ENCODE assay signal across 13 cellular contexts in genomic region chr7:106062006-106062405, GRCh38. TPM values are rescaled to one million over a fixed set of nuclear protein-coding genes. Genes with fewer than 3 reads are reported as not detected.
A peak's percentile ranks its signal among the peaks of the same experiment; 100 is the strongest.
DNase-seq lines count a peak whose midpoint lies in the region; ATAC-seq, FAIRE-seq and TF ChIP-seq lines count a peak whose summit lies in the region.
"Had no signal": no experiment of that assay in that cellular context is flagged by ENCODE, and none has a peak within 500 bp of the region (broad histone marks: within the 10 kb centered on the region; RNA-seq: fewer than 3 reads in every experiment).

No MANE protein-coding gene starts in this region.

- H3K4me3 ChIP-seq in breast epithelium: no peak overlapping the region
- no peak overlapping the region for H3K4me3 ChIP-seq in subcutaneous abdominal adipose tissue (ENCODE audit: low read depth in 1 of 5, low read length in 5 of 5)
- H3K4me3 ChIP-seq in brain microvascular endothelial cell (ENCODE audit: low read depth, low read length): no peak overlapping the region
- H3K4me3 ChIP-seq: gastrocnemius medialis, thyroid gland had no signal

- TF ChIP-seq POLR2A in breast epithelium (IDR thresholded peaks at IDR 0.05) (no peak), GM12892 (IDR thresholded peaks at IDR 0.05; ENCODE audit: low read depth, low read length) (no peak)

- intact Hi-C loops in MCF 10A (cut with micrococcal nuclease): loop anchor here (10.0 kb wide), 1 partner anchor 1103 kb away; the partner anchor contains the start of gene HBP1
- intact Hi-C loops in breast epithelium (cut with DNase I; ENCODE audit: low total_unique reads): loop anchor here (2.0 kb wide), 1 partner anchor 29 kb away; no protein-coding TSS in a partner anchor

- H3K27ac Mint-ChIP-seq in MCF 10A (ENCODE audit: low read depth, unreplicated experiment): peak overlapping the region; percentile 94
- H3K27ac Mint-ChIP-seq: mesothelial cell of epicardium had no signal

- CTCF ChIA-PET in MCF 10A (lab: Yijun Ruan, JAX): interaction anchor here (0.6 to 1.8 kb wide), 4 partner anchors 10 to 105 kb away, joined by 3 to 9 read pairs (median 4); no protein-coding TSS in a partner anchor

- in situ Hi-C loops in brain microvascular endothelial cell (cut with HindIII; ENCODE audit: low pct_ligation_motif_present, low sequenced_read_pairs): loop anchor here (25.0 kb wide), 1 partner anchor 100 kb away; no protein-coding TSS in a partner anchor

- DNase-seq in MCF 10A (ENCODE audit: unreplicated experiment): peak; percentile 56
- no peak for DNase-seq in breast epithelium (ENCODE audit: low spot score in 2 of 2)
- peak; percentile 28 for DNase-seq in SW480 (ENCODE audit: low spot score)
- DNase-seq in foreskin keratinocyte: no peak
- no peak for DNase-seq in GM12892 (ENCODE audit: insufficient read length)
- no peak for DNase-seq in brain microvascular endothelial cell
- DNase-seq: gastrocnemius medialis; NK-92 treated with Interleukin-12 subunit alpha and Interleukin-12 subunit beta, amount 100 ng/mL, for 24 hours; T-cell; thyroid gland had no signal

- no peaks in the 10 kb centered on the region for H3K9me3 Mint-ChIP-seq in MCF 10A (ENCODE audit: unreplicated experiment)
- H3K9me3 Mint-ChIP-seq: T-cell had no signal

- no peak for FAIRE-seq in GM12892 (lab: Jason Lieb, UNC)

- BruUV-seq in MCF 10A (replicated peaks; lab: Mats Ljungman, UMichigan): no TSS peak

- H3K27me3 ChIP-seq in breast epithelium: no peaks in the 10 kb centered on the region
- H3K27me3 ChIP-seq in foreskin keratinocyte: no peaks in the 10 kb centered on the region
- H3K27me3 ChIP-seq in subcutaneous abdominal adipose tissue (ENCODE audit: control insufficient read depth in 5 of 5, insufficient read depth in 4 of 5, low read length in 5 of 5): no peaks in the 10 kb centered on the region
- no peaks in the 10 kb centered on the region for H3K27me3 ChIP-seq in brain microvascular endothelial cell (replicated peaks)
- H3K27me3 ChIP-seq: gastrocnemius medialis, thyroid gland had no signal

- H3K4me3 Mint-ChIP-seq in MCF 10A (ENCODE audit: unreplicated experiment): no peak overlapping the region
- H3K4me3 Mint-ChIP-seq: mesothelial cell of epicardium, T-cell had no signal

- POLR2A ChIA-PET in MCF 10A (lab: Yijun Ruan, JAX): interaction anchor here (1.0 to 8.0 kb wide), 4 partner anchors 8 to 49 kb away, joined by 3 to 73 read pairs (median 4); no protein-coding TSS in a partner anchor

- TF ChIP-seq CTCF in MCF 10A (IDR thresholded peaks at IDR 0.05; ENCODE audit: unreplicated experiment) (no peak), breast epithelium (IDR thresholded peaks at IDR 0.05) (no peak), foreskin keratinocyte (conservative IDR thresholded peaks at IDR 0.05) (no peak), brain microvascular endothelial cell (IDR thresholded peaks at IDR 0.05; ENCODE audit: low read depth, low read length, missing control alignments) (no peak)

- no peak overlapping the region for H3K9ac ChIP-seq in subcutaneous abdominal adipose tissue (ENCODE audit: low read length in 5 of 5)

- H3K36me3 Mint-ChIP-seq in MCF 10A (ENCODE audit: insufficient read depth, unreplicated experiment): no peaks in the 10 kb centered on the region
- H3K36me3 Mint-ChIP-seq: T-cell had no signal

- H3K4me1 ChIP-seq in breast epithelium (peaks cover 0 to 19% of the 10 kb centered on the region in 2 donors), foreskin keratinocyte (peaks cover 28% of the 10 kb centered on the region), subcutaneous abdominal adipose tissue (ENCODE audit: control insufficient read depth in 5 of 5, insufficient read depth in 5 of 5, low read length in 5 of 5) (peaks cover 2 to 58% (median 51%) of the 10 kb centered on the region in 5 donors)

- no peak for ATAC-seq in foreskin keratinocyte
- ATAC-seq in GM21390 (IDR thresholded peaks at IDR 0.05; ENCODE audit: unreplicated experiment): no peak
- ATAC-seq: gastrocnemius medialis, T-cell had no signal

- H3K27me3 Mint-ChIP-seq in MCF 10A (ENCODE audit: insufficient read depth, unreplicated experiment): no peaks in the 10 kb centered on the region
- H3K27me3 Mint-ChIP-seq: T-cell had no signal

- H3K36me3 ChIP-seq in breast epithelium (no peaks in the 10 kb centered on the region), subcutaneous abdominal adipose tissue (ENCODE audit: control insufficient read depth in 5 of 5, insufficient read depth in 5 of 5, low read length in 5 of 5) (no peaks in the 10 kb centered on the region), brain microvascular endothelial cell (replicated peaks) (no peaks in the 10 kb centered on the region)
- H3K36me3 ChIP-seq: gastrocnemius medialis, thyroid gland had no signal

- H3K9me3 ChIP-seq in breast epithelium (no peaks in the 10 kb centered on the region), subcutaneous abdominal adipose tissue (ENCODE audit: control insufficient read depth in 5 of 5, low read length in 5 of 5) (no peaks in the 10 kb centered on the region)
- H3K9me3 ChIP-seq: gastrocnemius medialis, thyroid gland had no signal

- no peak overlapping the region for H3K27ac ChIP-seq in breast epithelium
- H3K27ac ChIP-seq in foreskin keratinocyte: peak overlapping the region; percentile 67
- peak overlapping the region; percentile 27 for H3K27ac ChIP-seq in subcutaneous abdominal adipose tissue (ENCODE audit: low read depth, low read length)
- H3K27ac ChIP-seq in brain microvascular endothelial cell: no peak overlapping the region
- H3K27ac ChIP-seq: gastrocnemius medialis, thyroid gland had no signal

- peaks cover 61% of the 10 kb centered on the region for H3K4me1 Mint-ChIP-seq in MCF 10A (ENCODE audit: insufficient read depth, unreplicated experiment)

RNA-seq across cellular contexts. Expression of gene SYPL1, which starts 50.1 kb away (rescaled TPM):
- total RNA-seq in MCF 10A (2022) (77.6 and 92.1 TPM in 2 replicates), breast epithelium (100 to 1,000 TPM in 1 of 3 donors, 10 to 100 TPM in 2; 96.2 to 116 (median 98.3) TPM), foreskin keratinocyte (94.3 and 98.9 TPM in 2 replicates)
- polyA plus RNA-seq in foreskin keratinocyte: 70.4 and 86.3 TPM in 2 replicates
- polyA plus RNA-seq in GM12892 (2012; ENCODE audit: missing spikeins): 29.0 TPM

Comparison
In these comparisons a context has a peak if more than half of its experiments do, and no peak if none do; other contexts are left out.
1. DNase-seq: peak in MCF 10A (single experiment) and SW480 (single experiment); none in breast epithelium (0 of 2), foreskin keratinocyte (0 of 2), GM12892 (single experiment) and brain microvascular endothelial cell (single experiment).
2. H3K27ac ChIP-seq: peak in foreskin keratinocyte (single experiment) and subcutaneous abdominal adipose tissue (single experiment); none in breast epithelium (0 of 2) and brain microvascular endothelial cell (single experiment).